1 cellular context compared by ENCODE assay signal in the genomic region with DNA sequence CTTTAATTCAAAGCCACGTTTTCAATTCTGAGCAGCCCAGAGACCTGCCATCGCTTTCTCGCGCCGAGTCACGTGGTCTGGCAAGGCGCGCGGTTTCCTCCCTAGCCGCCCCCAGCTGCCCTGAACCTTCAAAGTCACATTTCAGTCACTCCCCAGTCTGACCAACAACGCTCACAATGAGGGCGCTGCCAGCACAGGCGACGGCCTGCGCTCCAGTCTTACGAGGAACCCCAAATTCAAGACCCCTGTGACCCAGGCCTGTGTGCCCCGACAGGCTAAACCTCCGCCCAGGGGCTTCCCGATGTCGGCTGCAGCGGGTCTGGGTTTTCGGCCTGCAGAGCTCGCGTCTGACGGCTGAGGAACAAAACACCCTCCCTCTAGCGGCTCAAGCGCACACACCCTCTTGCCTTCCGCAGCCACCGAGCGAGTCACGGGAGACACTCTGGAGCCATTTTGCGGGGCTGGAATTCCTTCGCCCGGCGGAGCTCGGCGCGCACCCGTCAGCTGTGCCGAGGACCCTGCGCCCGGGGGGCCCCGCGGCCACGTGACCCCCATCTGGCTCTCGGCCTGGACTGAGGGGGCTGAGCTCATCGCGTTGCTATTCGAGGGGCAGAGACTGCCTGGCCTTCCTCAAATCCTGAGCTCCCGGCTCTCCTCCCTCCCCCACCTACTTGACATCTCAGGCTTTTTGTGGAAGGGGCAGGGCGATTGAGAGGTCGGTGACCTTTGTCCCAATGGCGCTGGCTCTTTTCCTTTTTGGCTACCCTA.
TF ChIP-seq lines count a peak whose summit lies in the region.

No MANE protein-coding gene starts in this region.

TF ChIP-seq in HepG2, 621 proteins besides CTCF, POLR2A, EP300 and RAD21 (continued from another document and continues in another):
- TF ChIP-seq, protein P1, sequence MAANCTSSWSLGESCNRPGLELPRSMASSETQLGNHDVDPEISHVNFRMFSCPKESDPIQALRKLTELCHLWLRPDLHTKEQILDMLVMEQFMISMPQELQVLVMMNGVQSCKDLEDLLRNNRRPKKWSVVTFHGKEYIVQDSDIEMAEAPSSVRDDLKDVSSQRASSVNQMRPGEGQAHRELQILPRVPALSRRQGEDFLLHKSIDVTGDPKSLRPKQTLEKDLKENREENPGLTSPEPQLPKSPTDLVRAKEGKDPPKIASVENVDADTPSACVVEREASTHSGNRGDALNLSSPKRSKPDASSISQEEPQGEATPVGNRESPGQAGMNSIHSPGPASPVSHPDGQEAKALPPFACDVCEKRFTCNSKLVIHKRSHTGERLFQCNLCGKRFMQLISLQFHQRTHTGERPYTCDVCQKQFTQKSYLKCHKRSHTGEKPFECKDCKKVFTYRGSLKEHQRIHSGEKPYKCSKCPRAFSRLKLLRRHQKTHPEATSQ (CRISPR knock-in tag; IDR thresholded peaks at IDR 0.05; ENCODE audit: borderline replicate concordance), result peak; percentile 97
- TF ChIP-seq, protein P2, sequence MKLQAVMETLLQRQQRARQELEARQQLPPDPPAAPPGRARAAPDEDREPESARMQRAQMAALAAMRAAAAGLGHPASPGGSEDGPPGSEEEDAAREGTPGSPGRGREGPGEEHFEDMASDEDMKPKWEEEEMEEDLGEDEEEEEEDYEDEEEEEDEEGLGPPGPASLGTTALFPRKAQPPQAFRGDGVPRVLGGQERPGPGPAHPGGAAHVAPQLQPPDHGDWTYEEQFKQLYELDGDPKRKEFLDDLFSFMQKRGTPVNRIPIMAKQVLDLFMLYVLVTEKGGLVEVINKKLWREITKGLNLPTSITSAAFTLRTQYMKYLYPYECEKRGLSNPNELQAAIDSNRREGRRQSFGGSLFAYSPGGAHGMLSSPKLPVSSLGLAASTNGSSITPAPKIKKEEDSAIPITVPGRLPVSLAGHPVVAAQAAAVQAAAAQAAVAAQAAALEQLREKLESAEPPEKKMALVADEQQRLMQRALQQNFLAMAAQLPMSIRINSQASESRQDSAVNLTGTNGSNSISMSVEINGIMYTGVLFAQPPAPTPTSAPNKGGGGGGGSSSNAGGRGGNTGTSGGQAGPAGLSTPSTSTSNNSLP (IDR thresholded peaks at IDR 0.05; ENCODE audit: low read depth, low read length), result no peak
- TF ChIP-seq KLF11 (CRISPR knock-in tag; IDR thresholded peaks at IDR 0.05), result no peak
- no peak for TF ChIP-seq ZNF660 (CRISPR knock-in tag; IDR thresholded peaks at IDR 0.05; ENCODE audit: borderline replicate concordance, low read depth)
- TF ChIP-seq BHLHE40 (IDR thresholded peaks at IDR 0.05; ENCODE audit: low read length), result peak; percentile 44; the same call in 1 of the 2 replicates
- TF ChIP-seq DR1 (CRISPR knock-in tag; IDR thresholded peaks at IDR 0.05), result peak; percentile 83
- TF ChIP-seq, protein P3, sequence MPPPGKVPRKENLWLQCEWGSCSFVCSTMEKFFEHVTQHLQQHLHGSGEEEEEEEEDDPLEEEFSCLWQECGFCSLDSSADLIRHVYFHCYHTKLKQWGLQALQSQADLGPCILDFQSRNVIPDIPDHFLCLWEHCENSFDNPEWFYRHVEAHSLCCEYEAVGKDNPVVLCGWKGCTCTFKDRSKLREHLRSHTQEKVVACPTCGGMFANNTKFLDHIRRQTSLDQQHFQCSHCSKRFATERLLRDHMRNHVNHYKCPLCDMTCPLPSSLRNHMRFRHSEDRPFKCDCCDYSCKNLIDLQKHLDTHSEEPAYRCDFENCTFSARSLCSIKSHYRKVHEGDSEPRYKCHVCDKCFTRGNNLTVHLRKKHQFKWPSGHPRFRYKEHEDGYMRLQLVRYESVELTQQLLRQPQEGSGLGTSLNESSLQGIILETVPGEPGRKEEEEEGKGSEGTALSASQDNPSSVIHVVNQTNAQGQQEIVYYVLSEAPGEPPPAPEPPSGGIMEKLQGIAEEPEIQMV (CRISPR knock-in tag; IDR thresholded peaks at IDR 0.05; ENCODE audit: low read depth), result peak; percentile 48; the same call in 1 of the 2 replicates
- TF ChIP-seq SMAD3 (CRISPR knock-in tag; IDR thresholded peaks at IDR 0.05), result no peak
- TF ChIP-seq, protein P4, sequence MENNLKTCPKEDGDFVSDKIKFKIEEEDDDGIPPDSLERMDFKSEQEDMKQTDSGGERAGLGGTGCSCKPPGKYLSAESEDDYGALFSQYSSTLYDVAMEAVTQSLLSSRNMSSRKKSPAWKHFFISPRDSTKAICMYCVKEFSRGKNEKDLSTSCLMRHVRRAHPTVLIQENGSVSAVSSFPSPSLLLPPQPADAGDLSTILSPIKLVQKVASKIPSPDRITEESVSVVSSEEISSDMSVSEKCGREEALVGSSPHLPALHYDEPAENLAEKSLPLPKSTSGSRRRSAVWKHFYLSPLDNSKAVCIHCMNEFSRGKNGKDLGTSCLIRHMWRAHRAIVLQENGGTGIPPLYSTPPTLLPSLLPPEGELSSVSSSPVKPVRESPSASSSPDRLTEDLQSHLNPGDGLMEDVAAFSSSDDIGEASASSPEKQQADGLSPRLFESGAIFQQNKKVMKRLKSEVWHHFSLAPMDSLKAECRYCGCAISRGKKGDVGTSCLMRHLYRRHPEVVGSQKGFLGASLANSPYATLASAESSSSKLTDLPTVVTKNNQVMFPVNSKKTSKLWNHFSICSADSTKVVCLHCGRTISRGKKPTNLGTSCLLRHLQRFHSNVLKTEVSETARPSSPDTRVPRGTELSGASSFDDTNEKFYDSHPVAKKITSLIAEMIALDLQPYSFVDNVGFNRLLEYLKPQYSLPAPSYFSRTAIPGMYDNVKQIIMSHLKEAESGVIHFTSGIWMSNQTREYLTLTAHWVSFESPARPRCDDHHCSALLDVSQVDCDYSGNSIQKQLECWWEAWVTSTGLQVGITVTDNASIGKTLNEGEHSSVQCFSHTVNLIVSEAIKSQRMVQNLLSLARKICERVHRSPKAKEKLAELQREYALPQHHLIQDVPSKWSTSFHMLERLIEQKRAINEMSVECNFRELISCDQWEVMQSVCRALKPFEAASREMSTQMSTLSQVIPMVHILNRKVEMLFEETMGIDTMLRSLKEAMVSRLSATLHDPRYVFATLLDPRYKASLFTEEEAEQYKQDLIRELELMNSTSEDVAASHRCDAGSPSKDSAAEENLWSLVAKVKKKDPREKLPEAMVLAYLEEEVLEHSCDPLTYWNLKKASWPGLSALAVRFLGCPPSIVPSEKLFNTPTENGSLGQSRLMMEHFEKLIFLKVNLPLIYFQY (CRISPR knock-in tag; IDR thresholded peaks at IDR 0.05; ENCODE audit: borderline replicate concordance), result peak; percentile 34; the same call in 1 of the 2 replicates
- TF ChIP-seq SPEN (CRISPR knock-in tag; IDR thresholded peaks at IDR 0.05; ENCODE audit: low read depth), result peak; percentile 32; the same call in 1 of the 2 replicates
- TF ChIP-seq PCBP2 (optimal IDR thresholded peaks at IDR 0.05; ENCODE audit: low read depth, low read length, poor library complexity, severe bottlenecking), result no peak
- TF ChIP-seq, protein P5, sequence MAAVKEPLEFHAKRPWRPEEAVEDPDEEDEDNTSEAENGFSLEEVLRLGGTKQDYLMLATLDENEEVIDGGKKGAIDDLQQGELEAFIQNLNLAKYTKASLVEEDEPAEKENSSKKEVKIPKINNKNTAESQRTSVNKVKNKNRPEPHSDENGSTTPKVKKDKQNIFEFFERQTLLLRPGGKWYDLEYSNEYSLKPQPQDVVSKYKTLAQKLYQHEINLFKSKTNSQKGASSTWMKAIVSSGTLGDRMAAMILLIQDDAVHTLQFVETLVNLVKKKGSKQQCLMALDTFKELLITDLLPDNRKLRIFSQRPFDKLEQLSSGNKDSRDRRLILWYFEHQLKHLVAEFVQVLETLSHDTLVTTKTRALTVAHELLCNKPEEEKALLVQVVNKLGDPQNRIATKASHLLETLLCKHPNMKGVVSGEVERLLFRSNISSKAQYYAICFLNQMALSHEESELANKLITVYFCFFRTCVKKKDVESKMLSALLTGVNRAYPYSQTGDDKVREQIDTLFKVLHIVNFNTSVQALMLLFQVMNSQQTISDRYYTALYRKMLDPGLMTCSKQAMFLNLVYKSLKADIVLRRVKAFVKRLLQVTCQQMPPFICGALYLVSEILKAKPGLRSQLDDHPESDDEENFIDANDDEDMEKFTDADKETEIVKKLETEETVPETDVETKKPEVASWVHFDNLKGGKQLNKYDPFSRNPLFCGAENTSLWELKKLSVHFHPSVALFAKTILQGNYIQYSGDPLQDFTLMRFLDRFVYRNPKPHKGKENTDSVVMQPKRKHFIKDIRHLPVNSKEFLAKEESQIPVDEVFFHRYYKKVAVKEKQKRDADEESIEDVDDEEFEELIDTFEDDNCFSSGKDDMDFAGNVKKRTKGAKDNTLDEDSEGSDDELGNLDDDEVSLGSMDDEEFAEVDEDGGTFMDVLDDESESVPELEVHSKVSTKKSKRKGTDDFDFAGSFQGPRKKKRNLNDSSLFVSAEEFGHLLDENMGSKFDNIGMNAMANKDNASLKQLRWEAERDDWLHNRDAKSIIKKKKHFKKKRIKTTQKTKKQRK (IDR thresholded peaks at IDR 0.05; ENCODE audit: low read length), result no peak
- no peak for TF ChIP-seq PCBP1 (IDR thresholded peaks at IDR 0.05; ENCODE audit: borderline replicate concordance, low read depth, low read length)
- no peak for TF ChIP-seq SP2 (CRISPR knock-in tag; IDR thresholded peaks at IDR 0.05)
- TF ChIP-seq ZNF225 (CRISPR knock-in tag; IDR thresholded peaks at IDR 0.05), result no peak
- TF ChIP-seq ZNF143 (CRISPR knock-in tag; IDR thresholded peaks at IDR 0.05), result peak; percentile 14; the same call in 1 of the 2 replicates
- TF ChIP-seq, protein P6, sequence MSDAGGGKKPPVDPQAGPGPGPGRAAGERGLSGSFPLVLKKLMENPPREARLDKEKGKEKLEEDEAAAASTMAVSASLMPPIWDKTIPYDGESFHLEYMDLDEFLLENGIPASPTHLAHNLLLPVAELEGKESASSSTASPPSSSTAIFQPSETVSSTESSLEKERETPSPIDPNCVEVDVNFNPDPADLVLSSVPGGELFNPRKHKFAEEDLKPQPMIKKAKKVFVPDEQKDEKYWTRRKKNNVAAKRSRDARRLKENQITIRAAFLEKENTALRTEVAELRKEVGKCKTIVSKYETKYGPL (CRISPR knock-in tag; IDR thresholded peaks at IDR 0.05), result no peak; the same call in 1 of the 2 replicates
- TF ChIP-seq, protein P7, sequence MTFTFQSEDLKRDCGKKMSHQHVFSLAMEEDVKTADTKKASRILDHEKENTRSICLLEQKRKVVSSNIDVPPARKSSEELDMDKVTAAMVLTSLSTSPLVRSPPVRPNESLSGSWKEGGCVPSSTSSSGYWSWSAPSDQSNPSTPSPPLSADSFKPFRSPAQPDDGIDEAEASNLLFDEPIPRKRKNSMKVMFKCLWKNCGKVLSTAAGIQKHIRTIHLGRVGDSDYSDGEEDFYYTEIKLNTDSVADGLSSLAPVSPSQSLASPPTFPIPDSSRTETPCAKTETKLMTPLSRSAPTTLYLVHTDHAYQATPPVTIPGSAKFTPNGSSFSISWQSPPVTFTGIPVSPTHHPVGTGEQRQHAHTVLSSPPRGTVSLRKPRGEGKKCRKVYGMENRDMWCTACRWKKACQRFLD (CRISPR knock-in tag; IDR thresholded peaks at IDR 0.05; ENCODE audit: borderline replicate concordance), result peak; percentile 89
- no peak for TF ChIP-seq KAT2B (IDR thresholded peaks at IDR 0.05; ENCODE audit: borderline replicate concordance, low read depth, low read length)
- TF ChIP-seq RBM22 (optimal IDR thresholded peaks at IDR 0.05; ENCODE audit: low read length), result peak; percentile 69
- TF ChIP-seq NKX3-1 (CRISPR knock-in tag; IDR thresholded peaks at IDR 0.05), result no peak
- TF ChIP-seq JDP2 (CRISPR knock-in tag; IDR thresholded peaks at IDR 0.05; ENCODE audit: borderline replicate concordance), result no peak
- TF ChIP-seq FIP1L1 (IDR thresholded peaks at IDR 0.05; ENCODE audit: borderline replicate concordance, insufficient read depth, low read depth, low read length), result peak; percentile 81; the same call in 1 of the 2 replicates
- peak; percentile 73; the same call in 1 of the 2 replicates for TF ChIP-seq ZNF232 (CRISPR knock-in tag; IDR thresholded peaks at IDR 0.05; ENCODE audit: borderline replicate concordance)
- TF ChIP-seq KDM4B (CRISPR knock-in tag; IDR thresholded peaks at IDR 0.05), result no peak
- TF ChIP-seq, protein P8, sequence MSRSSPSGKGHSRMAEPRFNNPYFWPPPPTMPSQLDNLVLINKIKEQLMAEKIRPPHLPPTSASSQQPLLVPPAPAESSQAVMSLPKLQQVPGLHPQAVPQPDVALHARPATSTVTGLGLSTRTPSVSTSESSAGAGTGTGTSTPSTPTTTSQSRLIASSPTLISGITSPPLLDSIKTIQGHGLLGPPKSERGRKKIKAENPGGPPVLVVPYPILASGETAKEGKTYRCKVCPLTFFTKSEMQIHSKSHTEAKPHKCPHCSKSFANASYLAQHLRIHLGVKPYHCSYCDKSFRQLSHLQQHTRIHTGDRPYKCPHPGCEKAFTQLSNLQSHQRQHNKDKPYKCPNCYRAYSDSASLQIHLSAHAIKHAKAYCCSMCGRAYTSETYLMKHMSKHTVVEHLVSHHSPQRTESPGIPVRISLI (CRISPR knock-in tag; IDR thresholded peaks at IDR 0.05; ENCODE audit: borderline replicate concordance), result no peak
- TF ChIP-seq RFX1 (IDR thresholded peaks at IDR 0.05), result no peak
- no peak; the same call in 1 of the 2 replicates for TF ChIP-seq HIVEP1 (CRISPR knock-in tag; IDR thresholded peaks at IDR 0.05)
- TF ChIP-seq, protein P9, sequence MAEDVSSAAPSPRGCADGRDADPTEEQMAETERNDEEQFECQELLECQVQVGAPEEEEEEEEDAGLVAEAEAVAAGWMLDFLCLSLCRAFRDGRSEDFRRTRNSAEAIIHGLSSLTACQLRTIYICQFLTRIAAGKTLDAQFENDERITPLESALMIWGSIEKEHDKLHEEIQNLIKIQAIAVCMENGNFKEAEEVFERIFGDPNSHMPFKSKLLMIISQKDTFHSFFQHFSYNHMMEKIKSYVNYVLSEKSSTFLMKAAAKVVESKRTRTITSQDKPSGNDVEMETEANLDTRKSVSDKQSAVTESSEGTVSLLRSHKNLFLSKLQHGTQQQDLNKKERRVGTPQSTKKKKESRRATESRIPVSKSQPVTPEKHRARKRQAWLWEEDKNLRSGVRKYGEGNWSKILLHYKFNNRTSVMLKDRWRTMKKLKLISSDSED (CRISPR knock-in tag; IDR thresholded peaks at IDR 0.05), result no peak
- no peak for TF ChIP-seq ZFP36L2 (CRISPR knock-in tag; IDR thresholded peaks at IDR 0.05)
- peak; percentile 87 for TF ChIP-seq YY1 (IDR thresholded peaks at IDR 0.05; ENCODE audit: insufficient read depth, insufficient replicate concordance, low read depth, low read length)
- TF ChIP-seq NFE2 (CRISPR knock-in tag; IDR thresholded peaks at IDR 0.05), result no peak
- TF ChIP-seq PPARG (CRISPR knock-in tag; conservative IDR thresholded peaks at IDR 0.05), result no peak
- no peak for TF ChIP-seq NR3C1 (CRISPR knock-in tag; IDR thresholded peaks at IDR 0.05)
- TF ChIP-seq ZFP90 (CRISPR knock-in tag; IDR thresholded peaks at IDR 0.05; ENCODE audit: borderline replicate concordance), result peak; percentile 80
- no peak for TF ChIP-seq NFYC (CRISPR knock-in tag; IDR thresholded peaks at IDR 0.05)
- no peak for TF ChIP-seq RELA (CRISPR knock-in tag; IDR thresholded peaks at IDR 0.05)
- no peak for TF ChIP-seq ZNF326 (CRISPR knock-in tag; IDR thresholded peaks at IDR 0.05; ENCODE audit: borderline replicate concordance)
- peak; percentile 95; the same call in 1 of the 2 replicates for TF ChIP-seq TOPORS (CRISPR knock-in tag; IDR thresholded peaks at IDR 0.05)
- TF ChIP-seq SRY (CRISPR knock-in tag; IDR thresholded peaks at IDR 0.05), result no peak
